In genomic region chr10:76032442-76033039, GRCh38 we compare ENCODE assay signal across 18 cellular contexts.
DNase-seq lines count a peak whose midpoint lies in the region; ATAC-seq, FAIRE-seq and TF ChIP-seq lines count a peak whose summit lies in the region.
"Had no signal": no experiment of that assay in that cellular context is flagged by ENCODE, and none has a peak within 500 bp of the region (broad histone marks: within the 10 kb centered on the region; RNA-seq: fewer than 3 reads in every experiment).

No MANE protein-coding gene starts in this region.

- peaks cover 3% of the 10 kb centered on the region for H3K27me3 Mint-ChIP-seq in activated CD4-positive, alpha-beta T cell treated with anti-CD3 and anti-CD28 coated beads for 36 hours
- H3K27me3 Mint-ChIP-seq: CD4-positive, CD25-positive, alpha-beta regulatory T cell had no signal

- no peak overlapping the region for H3K4me3 Mint-ChIP-seq in activated CD4-positive, alpha-beta T cell treated with anti-CD3 and anti-CD28 coated beads for 36 hours
- H3K4me3 Mint-ChIP-seq: CD4-positive, CD25-positive, alpha-beta regulatory T cell; HFFc6 had no signal

- H3K4me1 Mint-ChIP-seq in activated CD4-positive, alpha-beta T cell treated with anti-CD3 and anti-CD28 coated beads for 36 hours = no peaks in the 10 kb centered on the region

- H3K9ac ChIP-seq in adipocyte (ENCODE audit: low read length) = peak overlapping the region; percentile 49
- H3K9ac ChIP-seq: BLaER1 treated with 17β-estradiol and CSF1 and Interleukin-3, amounts not matched to agents 10 nM and 100 nM had no signal

- H3K4me3 ChIP-seq in HEK293 (ENCODE audit: low read depth, low read length) (no peak overlapping the region), adipocyte (ENCODE audit: low read length) (no peak overlapping the region), right lobe of liver (peak overlapping the region; percentile 12 to 54 (median 53))
- H3K4me3 ChIP-seq: BLaER1 treated with 17β-estradiol and CSF1 and Interleukin-3, amounts not matched to agents 10 nM and 100 nM; GM12878; HAP-1 had no signal

- H3K9me3 Mint-ChIP-seq in activated CD4-positive, alpha-beta T cell treated with anti-CD3 and anti-CD28 coated beads for 36 hours (ENCODE audit: low read depth) = no peaks in the 10 kb centered on the region
- H3K9me3 Mint-ChIP-seq: HFFc6 had no signal

- no peak for TF ChIP-seq CTCF in 22Rv1 (IDR thresholded peaks at IDR 0.05)
- no peak for TF ChIP-seq CTCF in HEK293 (tag by site-specific recombination; IDR thresholded peaks at IDR 0.05)
- no peak for TF ChIP-seq CTCF in right lobe of liver (IDR thresholded peaks at IDR 0.05)

- ATAC-seq in right lobe of liver (peak in 2 of 4 donors; percentile 8 to 9), HG02840 (IDR thresholded peaks at IDR 0.05; ENCODE audit: low FRiP score, unreplicated experiment) (no peak)
- ATAC-seq in activated CD4-positive, alpha-beta T cell treated with anti-CD3 and anti-CD28 coated beads for 36 hours = no peak

- H3K4me1 ChIP-seq in HEK293 (ENCODE audit: control insufficient read depth, insufficient read depth, low read length) (peaks cover 14% of the 10 kb centered on the region), adipocyte (ENCODE audit: control insufficient read depth, insufficient read depth, low read length) (peaks cover 30% of the 10 kb centered on the region), right lobe of liver (peaks cover 0 to 49% (median 13%) of the 10 kb centered on the region in 4 donors)
- H3K4me1 ChIP-seq: HAP-1 had no signal

- peak overlapping the region; percentile 97 for H3K27ac ChIP-seq in 22Rv1
- H3K27ac ChIP-seq in HEK293 (ENCODE audit: extremely low read depth, low read depth, low read length) = no peak overlapping the region
- peak overlapping the region; percentile 43 to 74 (median 67) for H3K27ac ChIP-seq in right lobe of liver
- H3K27ac ChIP-seq: BLaER1 treated with 17β-estradiol and CSF1 and Interleukin-3, amounts not matched to agents 10 nM and 100 nM; HL-60 had no signal

- no peak for FAIRE-seq in GM12892 (lab: Jason Lieb, UNC)
- FAIRE-seq: GM12878 had no signal

- no peaks in the 10 kb centered on the region for H3K36me3 ChIP-seq in HEK293 (ENCODE audit: control insufficient read depth in 2 of 2, insufficient read depth in 1 of 2, low read length in 2 of 2)
- no peaks in the 10 kb centered on the region for H3K36me3 ChIP-seq in adipocyte (ENCODE audit: control insufficient read depth, insufficient read depth, low read length, severe bottlenecking)
- H3K36me3 ChIP-seq in right lobe of liver = no peaks in the 10 kb centered on the region
- H3K36me3 ChIP-seq: BLaER1 treated with 17β-estradiol and CSF1 and Interleukin-3, amounts not matched to agents 10 nM and 100 nM; HAP-1 had no signal

- 40% methylated on average over 5 of the region's 9 CpGs for WGBS in right lobe of liver (ENCODE audit: insufficient coverage, low coverage, low lambda C conversion rate, missing lambda C conversion rate)

- intact Hi-C loops in right lobe of liver (cut with DNase I) = loop anchor here (5.0 to 10.0 kb wide), 2 partner anchors 630 to 638 kb away; partner anchors contain the start of gene ZNF503 (in 1 of the 2)
- intact Hi-C loops in activated CD4-positive, alpha-beta T cell treated with anti-CD3 and anti-CD28 coated beads for 36 hours (cut with DNase I, micrococcal nuclease) = loop anchor here (10.0 kb wide), 3 partner anchors 272 to 952 kb away; partner anchors contain the start of gene ZNF503 (in 1 of the 2)

- H3K9me3 ChIP-seq in HEK293 (ENCODE audit: control insufficient read depth, insufficient read depth, low read depth, low read length) (no peaks in the 10 kb centered on the region), adipocyte (ENCODE audit: control insufficient read depth, low read length) (no peaks in the 10 kb centered on the region), right lobe of liver (no peaks in the 10 kb centered on the region)
- H3K9me3 ChIP-seq: BLaER1 treated with 17β-estradiol and CSF1 and Interleukin-3, amounts not matched to agents 10 nM and 100 nM; HAP-1 had no signal

- POLR2A ChIA-PET in HEK293 (lab: Yijun Ruan, JAX) = no interaction called here
- POLR2A ChIA-PET in activated CD4-positive, alpha-beta T cell treated with anti-CD3 and anti-CD28 coated beads for 36 hours (lab: Charles Lee) = no interaction called here

- CTCF ChIA-PET in HEK293 (lab: Yijun Ruan, JAX) = no interaction called here
- CTCF ChIA-PET in activated CD4-positive, alpha-beta T cell treated with anti-CD3 and anti-CD28 coated beads for 36 hours (lab: Charles Lee) = interaction anchor here (0.7 to 0.8 kb wide), 2 partner anchors 9 to 762 kb away, joined by 3 read pairs; no protein-coding TSS in a partner anchor

- no peak overlapping the region for H3K27ac Mint-ChIP-seq in activated CD4-positive, alpha-beta T cell treated with anti-CD3 and anti-CD28 coated beads for 36 hours
- H3K27ac Mint-ChIP-seq: HFFc6 had no signal

- TF ChIP-seq POLR2A in right lobe of liver (IDR thresholded peaks at IDR 0.05) = no peak
- TF ChIP-seq POLR2A in GM12892 (IDR thresholded peaks at IDR 0.05; ENCODE audit: low read depth, low read length) = no peak

- H3K36me3 Mint-ChIP-seq in activated CD4-positive, alpha-beta T cell treated with anti-CD3 and anti-CD28 coated beads for 36 hours (ENCODE audit: low read depth) = no peaks in the 10 kb centered on the region
- H3K36me3 Mint-ChIP-seq: CD4-positive, CD25-positive, alpha-beta regulatory T cell had no signal

- H3K27me3 ChIP-seq in adipocyte (replicated peaks; ENCODE audit: control insufficient read depth, insufficient read depth, low read length) (no peaks in the 10 kb centered on the region), right lobe of liver (no peaks in the 10 kb centered on the region)
- H3K27me3 ChIP-seq: BLaER1 treated with 17β-estradiol and CSF1 and Interleukin-3, amounts not matched to agents 10 nM and 100 nM had no signal

- DNase-seq in adipocyte (ENCODE audit: low read depth) = no peak
- DNase-seq in right lobe of liver = no peak
- DNase-seq in GM12892 (ENCODE audit: insufficient read length) = no peak
- no peak for DNase-seq in activated naive CD4-positive, alpha-beta T cell treated with anti-CD3 and anti-CD28 coated beads, Interleukin-2, amount 50 U/mL, for 16 hours
- DNase-seq in activated CD4-positive, alpha-beta T cell treated with anti-CD3 and anti-CD28 coated beads for 36 hours = no peak
- DNase-seq: 8988T; ACHN; CD4-positive, CD25-positive, alpha-beta regulatory T cell; DMS79; GOT3; HFFc6 had no signal

TF ChIP-seq in HEK293, 187 proteins besides CTCF, POLR2A, EP300 and RAD21:
- TF ChIP-seq ZNF37A (tag by site-specific recombination; IDR thresholded peaks at IDR 0.05) = no peak
- TF ChIP-seq IKZF3 (tag by site-specific recombination; IDR thresholded peaks at IDR 0.05) = 0 out of 2 replicates have a peak, but pooled peaks have one; percentile 12
TF ChIP-seq in HEK293: peak in this region for 1.

Comparison
In these comparisons a context has a peak if more than half of its experiments do, and no peak if none do; other contexts are left out.
1. H3K4me3 ChIP-seq: peak in right lobe of liver (3 of 3); none in HEK293 (single experiment) and adipocyte (single experiment).